In genomic region chr9:121686930-121687541, GRCh38 we compare ENCODE assay signal across 8 cellular contexts. TPM values are rescaled to one million over a fixed set of nuclear protein-coding genes. Genes with fewer than 3 reads are reported as not detected.
DNase-seq lines count a peak whose midpoint lies in the region; ATAC-seq and TF ChIP-seq lines count a peak whose summit lies in the region.

No MANE protein-coding gene starts in this region.

- peak; percentile 67 for DNase-seq in NCI-H2171 treated with DMSO at 0.1 percent for 48 hours (lab: John Stamatoyannopoulos, UW)
- DNase-seq in NCI-H2171 (lab: John Stamatoyannopoulos, UW) = no peak
- DNase-seq in NCI-H774 (lab: John Stamatoyannopoulos, UW) = peak; percentile 64
- DNase-seq in activated T-cell treated with anti-CD3 and anti-CD28 coated beads for 24 hours (ENCODE audit: low read depth) = peak; percentile 41
- DNase-seq in fibroblast of lung (ENCODE audit: low read depth in 2 of 2) = peak; percentile 43 to 72
- peak; percentile 81 for DNase-seq in nephron progenitor cell
- DNase-seq in transverse colon = peak; percentile 86

- no peaks in the 10 kb centered on the region for H3K36me3 Mint-ChIP-seq in nephron progenitor cell (ENCODE audit: low read depth)

- no peaks in the 10 kb centered on the region for H3K79me2 ChIP-seq in fibroblast of lung (ENCODE audit: control insufficient read depth, insufficient read depth, low read length)

- peaks cover 86% of the 10 kb centered on the region for H3K4me1 Mint-ChIP-seq in nephron progenitor cell

- intact Hi-C loops in transverse colon (cut with DNase I; ENCODE audit: low total_unique reads) = loop anchor here (5.0 kb wide), 1 partner anchor 305 kb away; no protein-coding TSS in a partner anchor

- in situ Hi-C loops in transverse colon (cut with MboI; ENCODE audit: low pct_ligation_motif_present in 1 of 4, low pct_unique_long_range_greater_than_20kb in 1 of 4, low sequenced_read_pairs in 3 of 4) = loop anchor here (5.0 to 25.0 kb wide), 5 partner anchors 132 to 308 kb away; no protein-coding TSS in a partner anchor

- no peak overlapping the region for H3K4me3 Mint-ChIP-seq in nephron progenitor cell

- no peaks in the 10 kb centered on the region for H3K27me3 Mint-ChIP-seq in nephron progenitor cell (ENCODE audit: low read depth, poor library complexity)

- no peak for TF ChIP-seq EP300 in transverse colon (IDR thresholded peaks at IDR 0.05; ENCODE audit: low read depth)

- no peak overlapping the region for H3K4me2 ChIP-seq in fibroblast of lung (ENCODE audit: extremely low read depth, insufficient read depth, low read length)

- no peak overlapping the region for H2AFZ ChIP-seq in fibroblast of lung (ENCODE audit: low read length)

- 50% methylated on average over 3 of the region's 3 CpGs; no CpG with 5 or more reads in 1 of the 2 donors for WGBS in transverse colon (ENCODE audit: low coverage in 1 of 2), 2 donors

- H3K4me3 ChIP-seq in fibroblast of lung (replicated peaks in 1 of 4; ENCODE audit: control extremely low read depth in 1 of 4, insufficient read depth in 1 of 4, low read depth in 3 of 4, low read length in 4 of 4) (no peak overlapping the region), transverse colon (no peak overlapping the region)

- H3K9me3 ChIP-seq in fibroblast of lung (ENCODE audit: control insufficient read depth, insufficient read depth, low read depth, low read length) (no peaks in the 10 kb centered on the region), transverse colon (no peaks in the 10 kb centered on the region)

- no peaks in the 10 kb centered on the region for H3K36me3 ChIP-seq in fibroblast of lung (ENCODE audit: control insufficient read depth, insufficient read depth, low read length)
- H3K36me3 ChIP-seq in transverse colon = no peaks in the 10 kb centered on the region

- H3K9ac ChIP-seq in fibroblast of lung (ENCODE audit: insufficient read depth, low read length) = no peak overlapping the region

- no peaks in the 10 kb centered on the region for H3K9me3 Mint-ChIP-seq in nephron progenitor cell

- H3K4me1 ChIP-seq in fibroblast of lung (ENCODE audit: control insufficient read depth, extremely low read depth, insufficient read depth, low read length) (no peaks in the 10 kb centered on the region), transverse colon (peaks cover 2 to 26% (median 22%) of the 10 kb centered on the region in 4 donors)

- H3K27ac Mint-ChIP-seq in nephron progenitor cell = no peak overlapping the region

- H3K27ac ChIP-seq in fibroblast of lung (ENCODE audit: insufficient read depth, low read length) (no peak overlapping the region), transverse colon (peak overlapping the region in 3 of 4 donors; percentile 20 to 47 (median 38))

- TF ChIP-seq CTCF in fibroblast of lung (conservative IDR thresholded peaks at IDR 0.05 in 1 of 2, IDR thresholded peaks at IDR 0.05 in 1 of 2; ENCODE audit: low read depth in 1 of 2, low read length in 2 of 2) (peak; percentile 84 to 96), nephron progenitor cell (IDR thresholded peaks at IDR 0.05) (peak; percentile 66), transverse colon (IDR thresholded peaks at IDR 0.05) (peak; percentile 80 to 90 (median 86))

- peak; percentile 66 for ATAC-seq in HG02884 (IDR thresholded peaks at IDR 0.05; ENCODE audit: unreplicated experiment)

- TF ChIP-seq POLR2A in transverse colon (IDR thresholded peaks at IDR 0.05) = no peak

- H3K27me3 ChIP-seq in fibroblast of lung (ENCODE audit: control insufficient read depth, insufficient read depth, low read length) (no peaks in the 10 kb centered on the region), transverse colon (no peaks in the 10 kb centered on the region)

- no peaks in the 10 kb centered on the region for H4K20me1 ChIP-seq in fibroblast of lung (ENCODE audit: control insufficient read depth, extremely low read depth, insufficient read depth, low read length)

RNA-seq across cellular contexts. Expression of gene DAB2IP, which starts 35.6 kb away (rescaled TPM):
- 5.6 and 16.5 TPM in 2 replicates for total RNA-seq in fibroblast of lung
- 13.4 and 14.6 TPM in 2 replicates for polyA plus RNA-seq in fibroblast of lung
- 16.8 and 21.4 TPM in 2 replicates for polyA plus RNA-seq in fibroblast of lung (2012)
- 52.2 and 67.8 TPM in 2 replicates for polyA minus RNA-seq in fibroblast of lung (ENCODE audit: low replicate concordance)
- 100 to 1,000 TPM in 1 of 4 donors, 10 to 100 TPM in 3; 84.2 to 159 (median 90.7) TPM for total RNA-seq in transverse colon
